Comparison of ENCODE assay signal across 9 cellular contexts in the genomic region with DNA sequence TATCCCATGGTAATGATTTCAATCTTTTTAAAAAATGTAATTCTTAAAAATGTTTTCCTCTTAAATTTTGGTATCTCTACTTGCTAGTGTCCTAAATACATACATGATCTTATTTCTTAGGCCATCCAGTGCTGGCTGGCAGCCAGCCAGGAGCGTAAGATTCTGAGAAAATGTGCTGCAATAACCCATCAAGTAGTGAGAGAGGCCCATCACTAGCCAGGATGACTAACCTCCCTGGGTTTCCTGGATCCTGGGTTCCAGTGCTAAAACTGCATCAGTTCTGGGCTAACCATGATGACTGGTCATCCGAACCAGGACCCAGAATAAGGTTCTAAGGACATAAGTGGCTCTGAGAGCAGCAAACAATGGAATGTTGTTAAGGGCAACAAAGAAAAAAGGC. TPM values are rescaled to one million over a fixed set of nuclear protein-coding genes. Genes with fewer than 3 reads are reported as not detected.
DNase-seq lines count a peak whose midpoint lies in the region; ATAC-seq lines count a peak whose summit lies in the region.
"Had no signal": no experiment of that assay in that cellular context is flagged by ENCODE, and none has a peak within 500 bp of the region (broad histone marks: within the 10 kb centered on the region; RNA-seq: fewer than 3 reads in every experiment).

No MANE protein-coding gene starts in this region.

- WGBS in aorta, 2 donors = 44 to 53% methylated on average over 2 of the region's 2 CpGs

- H3K36me3 ChIP-seq in aorta (ENCODE audit: control insufficient read depth in 1 of 2, insufficient read depth in 2 of 2, low read length in 1 of 2) = peaks cover 0 to 3% of the 10 kb centered on the region in 2 donors

- intact Hi-C loops in aorta (cut with DNase I) = loop anchor here in 1 of 2 donors (10.0 kb wide), 1 partner anchor 60 kb away; no protein-coding TSS in a partner anchor

- ATAC-seq in aorta (ENCODE audit: low FRiP score) (peak; percentile 79), GM21423 (IDR thresholded peaks at IDR 0.05; ENCODE audit: unreplicated experiment) (no peak), GM21723 (IDR thresholded peaks at IDR 0.05; ENCODE audit: unreplicated experiment) (no peak)

- no peaks in the 10 kb centered on the region for H3K9me3 ChIP-seq in aorta (ENCODE audit: control insufficient read depth, low read length)

- H3K4me3 ChIP-seq in aorta (ENCODE audit: low read length in 2 of 2) = no peak overlapping the region

- H3K27ac ChIP-seq in aorta (ENCODE audit: low read depth in 1 of 2, low read length in 2 of 2) = no peak overlapping the region

- H3K4me1 ChIP-seq in aorta (ENCODE audit: control insufficient read depth in 1 of 2, insufficient read depth in 2 of 2, low read length in 2 of 2) = peaks cover 0 to 2% of the 10 kb centered on the region in 2 donors

- H3K27me3 ChIP-seq in aorta (ENCODE audit: control insufficient read depth in 1 of 2, insufficient read depth in 2 of 2, low read length in 1 of 2) = no peaks in the 10 kb centered on the region

- peak; percentile 33 for DNase-seq in stimulated activated naive CD4-positive, alpha-beta T cell treated with Interleukin-2 at 50 U/mL for 16 hours (lab: John Stamatoyannopoulos, UW)
- no peak for DNase-seq in stimulated activated naive CD4-positive, alpha-beta T cell (lab: John Stamatoyannopoulos, UW)
- peak; percentile 90 for DNase-seq in amniotic epithelial cell (ENCODE audit: low read depth)
- peak; percentile 96 for DNase-seq in iris pigment epithelial cell (ENCODE audit: low read depth)
- DNase-seq in aorta = peak; percentile 77 to 91
- no peak for DNase-seq in occipital lobe (lab: John Stamatoyannopoulos, UW)
- DNase-seq: Kasumi-1 had no signal

RNA-seq across cellular contexts. Expression of a gene that starts 15.7 kb away (rescaled TPM):
- total RNA-seq in aorta = 1 to 10 TPM; 2.6 to 3.1 TPM
- polyA plus RNA-seq in aorta = 1 to 10 TPM in 1 of 2 donors, under 1 TPM in 1; 0.38 to 2.3 TPM
- total RNA-seq in occipital lobe = 0.62 TPM

RNA-seq across cellular contexts. Expression of a gene that starts 42.0 kb away (rescaled TPM):
- 10 to 100 TPM; 27.4 to 45.4 TPM for total RNA-seq in aorta
- 10 to 100 TPM in 1 of 2 donors, 1 to 10 TPM in 1; 7.3 to 44.3 TPM for polyA plus RNA-seq in aorta
- total RNA-seq in occipital lobe = 5.0 TPM

Comparison
In these comparisons a context has a peak if more than half of its experiments do, and no peak if none do; other contexts are left out.
1. DNase-seq: peak in stimulated activated naive CD4-positive, alpha-beta T cell treated with Interleukin-2 at 50 U/mL for 16 hours (single experiment), amniotic epithelial cell (single experiment), iris pigment epithelial cell (single experiment) and aorta (2 of 2); none in stimulated activated naive CD4-positive, alpha-beta T cell (0 of 6) and occipital lobe (single experiment).